ENCODE assay signal across 28 cellular contexts in the genomic region with DNA sequence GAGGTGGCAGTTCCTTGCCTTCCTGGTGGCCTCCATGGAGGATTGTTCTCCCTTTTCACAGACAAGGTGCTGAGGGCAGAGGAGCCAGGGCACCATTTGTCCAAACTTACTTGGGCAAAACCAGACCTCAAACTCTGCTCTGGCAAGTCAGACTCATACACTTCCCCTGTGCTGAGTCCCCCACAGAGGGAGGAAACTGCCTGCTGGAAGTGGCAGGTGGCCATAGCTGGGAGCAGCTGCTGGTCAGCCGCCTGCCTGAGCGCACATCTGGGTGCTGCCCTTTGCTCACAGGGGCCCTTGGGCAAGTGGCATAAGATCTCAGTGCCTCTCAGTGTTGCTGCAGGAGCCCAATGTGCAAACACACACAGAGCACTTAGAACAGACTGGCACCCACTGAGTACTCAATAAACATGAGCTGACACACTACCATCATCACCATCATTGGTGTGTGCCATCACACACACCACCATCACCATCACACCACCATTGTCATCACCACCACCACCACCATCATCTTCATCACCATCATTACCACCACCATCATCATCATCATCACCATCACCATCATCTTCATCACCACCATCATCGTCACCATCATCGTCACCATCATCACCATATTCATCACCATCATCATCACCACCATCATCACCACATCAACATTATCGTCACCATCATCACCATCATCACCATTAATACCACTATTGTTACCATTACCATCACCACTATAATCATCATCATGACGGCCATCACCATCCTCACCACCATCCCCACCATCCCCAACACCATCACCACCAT. TPM values are rescaled to one million over a fixed set of nuclear protein-coding genes. Genes with fewer than 3 reads are reported as not detected.
DNase-seq lines count a peak whose midpoint lies in the region; FAIRE-seq and TF ChIP-seq lines count a peak whose summit lies in the region.
"Had no signal": no experiment of that assay in that cellular context is flagged by ENCODE, and none has a peak within 500 bp of the region (broad histone marks: within the 10 kb centered on the region; RNA-seq: fewer than 3 reads in every experiment).

No MANE protein-coding gene starts in this region.

- TF ChIP-seq CTCF in choroid plexus epithelial cell (conservative IDR thresholded peaks at IDR 0.05; ENCODE audit: low read depth, low read length): no peak

- H3K4me2 ChIP-seq in trophoblast cell (ENCODE audit: low read length): no peak overlapping the region

- H2BK120ac ChIP-seq in trophoblast cell (ENCODE audit: insufficient read depth, low read length, poor library complexity): no peak overlapping the region

- H2BK5ac ChIP-seq in trophoblast cell (ENCODE audit: low read depth, low read length, poor library complexity): no peak overlapping the region

- no peaks in the 10 kb centered on the region for H3K79me2 ChIP-seq in trophoblast cell (ENCODE audit: control insufficient read depth, insufficient read depth, low read length, poor library complexity)

- H3K23ac ChIP-seq in trophoblast cell (ENCODE audit: low read length): peak overlapping the region; percentile 18

- H3K9ac ChIP-seq in trophoblast cell (ENCODE audit: low read length): no peak overlapping the region

- H2BK12ac ChIP-seq in trophoblast cell (ENCODE audit: low read length): no peak overlapping the region

- H3K4me3 ChIP-seq in choroid plexus epithelial cell (ENCODE audit: low read depth, low read length) (no peak overlapping the region), trophoblast cell (ENCODE audit: low read depth, low read length) (no peak overlapping the region), H7 (ENCODE audit: insufficient read depth, low read depth, low read length) (no peak overlapping the region)
- H3K4me3 ChIP-seq: body of pancreas, pancreas, right atrium auricular region had no signal

- H4K8ac ChIP-seq in trophoblast cell (ENCODE audit: low read depth, low read length): no peak overlapping the region

- no peak overlapping the region for H3K18ac ChIP-seq in trophoblast cell (ENCODE audit: low read length)

- no peaks in the 10 kb centered on the region for H3K79me1 ChIP-seq in trophoblast cell (ENCODE audit: low read length)

- no peak overlapping the region for H4K12ac ChIP-seq in trophoblast cell (ENCODE audit: low read depth, low read length)

- H3K27ac ChIP-seq in trophoblast cell (ENCODE audit: low read depth, low read length): no peak overlapping the region
- H3K27ac ChIP-seq: body of pancreas, pancreas, right atrium auricular region, RWPE1, VCaP had no signal

- peaks cover 2% of the 10 kb centered on the region for H3K9me3 ChIP-seq in trophoblast cell (ENCODE audit: insufficient read depth, low read depth, low read length)
- H3K9me3 ChIP-seq: BE2C, body of pancreas, Caco-2, pancreas, right atrium auricular region had no signal

- no peak overlapping the region for H4K91ac ChIP-seq in trophoblast cell (ENCODE audit: low read depth, low read length)

- DNase-seq in SHP77 (lab: John Stamatoyannopoulos, UW) (peak; percentile 16 to 46), SHP77 treated with DMSO at 0.1 percent for 48 hours (lab: John Stamatoyannopoulos, UW) (no peak), HTR-8/SVneo (ENCODE audit: insufficient read length, low spot score) (no peak), choroid plexus epithelial cell (ENCODE audit: low read depth) (peak; percentile 39), trophoblast cell (no peak), C1 segment of cervical spinal cord (lab: John Stamatoyannopoulos, UW) (no peak), G401 (ENCODE audit: low spot score) (no peak), H7 (no peak)
- DNase-seq: activated CD4-positive, alpha-beta T cell treated with anti-CD3 and anti-CD28 coated beads for 4 hours; activated naive CD4-positive, alpha-beta T cell treated with Interleukin-2 at 50 U/mL for 16 hours; activated T-cell treated with anti-CD3 and anti-CD28 coated beads, Interleukin-2, amount 50 U/mL, for 48 hours; BE2C; body of pancreas; Caco-2; midbrain; NCI-H1105 treated with DMSO at 0.1 percent for 48 hours; NCI-H345; NCI-H82; nephron progenitor cell; stimulated activated CD4-positive, alpha-beta T cell treated with anti-CD3 and anti-CD28 coated beads, Interleukin-2, amount 100 ng/mL, for 48 hours; T-helper 17 cell had no signal

- H3K4me1 ChIP-seq in trophoblast cell (ENCODE audit: control insufficient read depth in 1 of 2, insufficient read depth in 2 of 2, low read length in 2 of 2): peaks cover 0 to 1% of the 10 kb centered on the region in 2 experiments
- H3K4me1 ChIP-seq: BE2C, body of pancreas, Caco-2, pancreas had no signal

- peak; percentile 97 for FAIRE-seq in HTR-8/SVneo (lab: Jason Lieb, UNC)
- FAIRE-seq: GM12892, H54, keratinocyte, pancreas had no signal

- H3K4ac ChIP-seq in trophoblast cell (ENCODE audit: low read depth, low read length): no peak overlapping the region

- no peak overlapping the region for H2AK5ac ChIP-seq in trophoblast cell (ENCODE audit: low read length)

- in situ Hi-C loops in G401 (cut with HindIII; ENCODE audit: low sequenced_read_pairs): no loop called here

- H3K14ac ChIP-seq in trophoblast cell (ENCODE audit: low read length): no peak overlapping the region

- H3K36me3 ChIP-seq in trophoblast cell (ENCODE audit: control insufficient read depth in 1 of 2, insufficient read depth in 2 of 2, low read length in 2 of 2): no peaks in the 10 kb centered on the region
- H3K36me3 ChIP-seq in H7 (replicated peaks; ENCODE audit: control insufficient read depth, insufficient read depth, low read length): no peaks in the 10 kb centered on the region
- H3K36me3 ChIP-seq: BE2C, pancreas, right atrium auricular region had no signal

- WGBS in trophoblast cell (ENCODE audit: extremely low coverage, insufficient coverage, insufficient read length): 100% methylated on average over 2 of the region's 6 CpGs

- H2AFZ ChIP-seq in trophoblast cell (ENCODE audit: insufficient read depth, low read length, poor library complexity): no peak overlapping the region

- H3K27me3 ChIP-seq in trophoblast cell (ENCODE audit: insufficient read depth, low read length) (no peaks in the 10 kb centered on the region), H7 (ENCODE audit: control insufficient read depth, insufficient read depth, low read length) (no peaks in the 10 kb centered on the region)
- H3K27me3 ChIP-seq: BE2C, body of pancreas, pancreas, right atrium auricular region had no signal

RNA-seq across cellular contexts. Expression of gene NOL4L, which starts 17.6 kb away (rescaled TPM):
- polyA plus RNA-seq in trophoblast cell (2013): 38.6 and 40.8 TPM in 2 replicates
- total RNA-seq in G401 (2014; rRNA removed; shearing (Covaris generic)): 6.1 and 8.5 TPM in 2 replicates
- total RNA-seq in H7 (2014; rRNA removed; shearing (Covaris generic)): 26.6 and 28.1 TPM in 2 replicates

Comparison
In these comparisons a context has a peak if more than half of its experiments do, and no peak if none do; other contexts are left out.
1. DNase-seq: peak in SHP77 (2 of 2) and choroid plexus epithelial cell (single experiment); none in SHP77 treated with DMSO at 0.1 percent for 48 hours (single experiment), HTR-8/SVneo (single experiment), trophoblast cell (0 of 2), C1 segment of cervical spinal cord (0 of 14), G401 (single experiment) and H7 (single experiment).